ENCODE assay signal across 1 cellular context in genomic region chr1:81151300-81151699, GRCh38.
TF ChIP-seq lines count a peak whose summit lies in the region.

No MANE protein-coding gene starts in this region.

TF ChIP-seq in GM23338, 12 proteins besides CTCF, POLR2A, EP300 and RAD21 (continued from another document):
- no peak for TF ChIP-seq ZNF462 (CRISPR knock-in tag; IDR thresholded peaks at IDR 0.05)
- TF ChIP-seq JUNB (IDR thresholded peaks at IDR 0.05; ENCODE audit: unreplicated experiment) = no peak
- TF ChIP-seq ZNF331 (CRISPR knock-in tag; IDR thresholded peaks at IDR 0.05; ENCODE audit: low read depth) = no peak
- TF ChIP-seq EZH2 (IDR thresholded peaks at IDR 0.05; ENCODE audit: low read depth, unreplicated experiment) = no peak
- no peak for TF ChIP-seq STAT1 (IDR thresholded peaks at IDR 0.05; ENCODE audit: unreplicated experiment)
- TF ChIP-seq CREB1 (CRISPR knock-in tag; IDR thresholded peaks at IDR 0.05; ENCODE audit: low read depth) = no peak
- TF ChIP-seq EZH2phosphoT487 (IDR thresholded peaks at IDR 0.05; ENCODE audit: unreplicated experiment) = no peak
- TF ChIP-seq ETS1 (IDR thresholded peaks at IDR 0.05) = no peak
- no peak for TF ChIP-seq ZNF114 (CRISPR knock-in tag; IDR thresholded peaks at IDR 0.05)
- no peak for TF ChIP-seq POLR2AphosphoS5 (IDR thresholded peaks at IDR 0.05; ENCODE audit: low read depth)
